27 cellular contexts compared by ENCODE assay signal in genomic region chr5:138913773-138914172, GRCh38. TPM values are rescaled to one million over a fixed set of nuclear protein-coding genes. Genes with fewer than 3 reads are reported as not detected.
"Had no signal": no experiment of that assay in that cellular context is flagged by ENCODE, and none has a peak within 500 bp of the region (broad histone marks: within the 10 kb centered on the region; RNA-seq: fewer than 3 reads in every experiment).

No MANE protein-coding gene starts in this region.

- H3K27ac ChIP-seq: pancreas, prostate gland, right lobe of liver, tibial nerve, uterus had no signal

- H3K4me1 ChIP-seq: pancreas, prostate gland, right lobe of liver, uterus had no signal

- H3K27me3 ChIP-seq: pancreas, right lobe of liver, tibial nerve, uterus had no signal

- H3K9me3 ChIP-seq: pancreas, prostate gland, right lobe of liver, tibial nerve, uterus had no signal

- DNase-seq: hippocampal formation; kidney glomerular epithelial cell; left cardiac atrium; mesendoderm; naive B cell; natural killer cell; nephron progenitor cell; pancreas; posterior cingulate gyrus; retina; right lobe of liver; stimulated activated CD4-positive, alpha-beta T cell treated with anti-CD3 and anti-CD28 coated beads, Interleukin-1b, Interleukin-23, amount 100 ng/mL, for 48 hours; stimulated activated CD4-positive, alpha-beta T cell treated with anti-CD3 and anti-CD28 coated beads, Interleukin-2, amount 100 ng/mL, for 48 hours; stimulated activated CD4-positive, alpha-beta T cell treated with anti-CD3 and anti-CD28 coated beads, Interleukin-4, amount 100 ng/mL, for 4 hours; stimulated activated CD8-positive, alpha-beta memory T cell treated with anti-CD3 and anti-CD28 coated beads, Interleukin-4, amount 100 ng/mL, for 48 hours; stimulated activated naive CD4-positive, alpha-beta T cell treated with Interleukin-2 at 50 U/mL for 16 hours; stimulated activated naive CD8-positive, alpha-beta T cell treated with anti-CD3 and anti-CD28 coated beads, Interleukin-15, amount 100 ng/mL, for 72 hours; substantia nigra; uterus had no signal

- H3K4me2 ChIP-seq: smooth muscle cell had no signal

- ATAC-seq: left lobe of liver; natural killer cell; pancreas; right lobe of liver; stimulated activated memory B cell treated with anti-CD40 and anti-IgM and Interleukin-4, amounts not matched to agents 10 μg/mL and 1 μg/mL and 100 μg/mL, for 72 hours; stimulated activated naive CD8-positive, alpha-beta T cell treated with anti-CD3 and anti-CD28 coated beads, Interleukin-15, amount 100 ng/mL, for 72 hours had no signal

- H3K36me3 ChIP-seq: pancreas, prostate gland, uterus had no signal

- H3K4me3 ChIP-seq: lung, pancreas, prostate gland, right lobe of liver, smooth muscle cell, tibial nerve, uterus had no signal

RNA-seq across cellular contexts. Expression of gene LRRTM2, which starts 38.6 kb away (rescaled TPM):
- total RNA-seq: left lobe of liver, prostate gland, ureter had no signal
- polyA plus RNA-seq: keratinocyte had no signal
